ENCODE assay signal across 8 cellular contexts in the genomic region with DNA sequence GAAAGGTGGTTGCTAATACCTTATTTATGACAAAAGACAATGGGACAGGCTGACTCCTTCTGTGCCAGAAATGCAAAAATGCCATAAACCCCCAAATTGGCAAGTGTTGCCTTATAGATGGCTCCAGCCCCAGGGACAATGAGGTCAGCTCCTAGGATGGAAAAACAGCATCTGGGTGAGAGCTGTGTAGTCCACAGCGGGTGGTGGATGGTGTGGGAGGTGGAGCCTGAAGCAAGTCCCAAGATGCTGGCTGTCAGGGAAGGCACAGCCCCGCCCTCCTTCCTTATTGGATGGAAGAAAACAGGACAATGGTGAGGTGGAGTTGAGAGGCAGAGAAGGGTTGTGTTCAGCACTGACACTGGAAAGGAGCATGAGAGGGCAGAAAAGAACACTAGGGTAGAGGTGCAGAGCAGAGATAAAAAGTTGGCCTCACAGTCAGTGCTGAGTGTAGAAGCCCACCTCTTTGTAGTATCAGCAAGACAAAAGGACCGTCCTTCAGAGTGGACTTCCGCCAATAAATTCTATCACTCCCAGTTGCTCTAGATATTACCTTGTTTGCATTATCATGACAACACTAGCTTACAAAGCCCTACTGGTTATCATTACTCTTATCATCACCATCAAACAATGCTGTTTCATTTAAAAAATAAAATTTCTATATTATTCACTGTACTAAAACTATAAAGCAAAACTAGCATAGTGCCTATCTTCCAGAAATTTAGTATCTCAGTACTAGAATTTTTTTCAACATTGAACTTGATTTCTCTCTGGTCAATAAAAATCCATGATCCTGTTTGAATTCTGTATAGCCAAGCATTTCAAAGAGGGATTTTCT. TPM values are rescaled to one million over a fixed set of nuclear protein-coding genes. Genes with fewer than 3 reads are reported as not detected.
DNase-seq lines count a peak whose midpoint lies in the region; ATAC-seq and TF ChIP-seq lines count a peak whose summit lies in the region.

No MANE protein-coding gene starts in this region.

- no peaks in the 10 kb centered on the region for H3K9me3 Mint-ChIP-seq in central memory CD8-positive, alpha-beta T cell

- H3K27ac ChIP-seq in HUES48 (ENCODE audit: low read depth, low read length) (peak overlapping the region; percentile 64), Peyer's patch (peak overlapping the region; percentile 30 to 91 (median 72)), right lobe of liver (peak overlapping the region; percentile 10 to 49 (median 41)), uterus (peak overlapping the region; percentile 93 to 96)

- peak overlapping the region; percentile 99 for H3K27ac Mint-ChIP-seq in central memory CD8-positive, alpha-beta T cell (ENCODE audit: low read depth)

- WGBS in right lobe of liver (ENCODE audit: insufficient coverage, low coverage, low lambda C conversion rate, missing lambda C conversion rate): 61% methylated on average over 4 of the region's 4 CpGs

- no peak overlapping the region for H3K4me3 ChIP-seq in HUES48 (ENCODE audit: low read depth, low read length)
- H3K4me3 ChIP-seq in Peyer's patch: no peak overlapping the region
- H3K4me3 ChIP-seq in right lobe of liver: no peak overlapping the region
- H3K4me3 ChIP-seq in uterus: no peak overlapping the region

- no peaks in the 10 kb centered on the region for H3K27me3 Mint-ChIP-seq in central memory CD8-positive, alpha-beta T cell

- H3K4me1 ChIP-seq in HUES48 (ENCODE audit: control insufficient read depth, insufficient read depth, low read length) (peaks cover 31% of the 10 kb centered on the region), Peyer's patch (peaks cover 0 to 14% (median 7%) of the 10 kb centered on the region in 4 donors), right lobe of liver (peaks cover 0 to 5% (median 1%) of the 10 kb centered on the region in 4 donors), uterus (peaks cover 0 to 2% of the 10 kb centered on the region in 2 donors)

- no peak overlapping the region for H3K4me3 Mint-ChIP-seq in central memory CD8-positive, alpha-beta T cell

- intact Hi-C loops in right lobe of liver (cut with DNase I): no loop called here
- intact Hi-C loops in uterus (cut with DNase I; ENCODE audit: low total_unique reads): no loop called here

- DNase-seq in COR-L47 (lab: John Stamatoyannopoulos, UW) (peak; percentile 93), Peyer's patch (peak in 2 of 3 donors; percentile 29 to 60), right lobe of liver (peak in 2 of 3 donors; percentile 50 to 52), uterus (peak in 1 of 2 donors; percentile 66), occipital lobe (lab: John Stamatoyannopoulos, UW) (no peak), DMS79 treated with DMSO at 0.1 percent for 48 hours (lab: John Stamatoyannopoulos, UW) (no peak)
- no peak for DNase-seq in central memory CD8-positive, alpha-beta T cell (ENCODE audit: low spot score in 2 of 2)

- H3K36me3 ChIP-seq in HUES48 (ENCODE audit: control insufficient read depth, insufficient read depth, low read length) (no peaks in the 10 kb centered on the region), Peyer's patch (no peaks in the 10 kb centered on the region), right lobe of liver (no peaks in the 10 kb centered on the region), uterus (no peaks in the 10 kb centered on the region)

- H3K9me3 ChIP-seq in HUES48 (ENCODE audit: control insufficient read depth, insufficient read depth, low read length): no peaks in the 10 kb centered on the region
- H3K9me3 ChIP-seq in Peyer's patch: no peaks in the 10 kb centered on the region
- no peaks in the 10 kb centered on the region for H3K9me3 ChIP-seq in right lobe of liver
- no peaks in the 10 kb centered on the region for H3K9me3 ChIP-seq in uterus

- H3K27me3 ChIP-seq in HUES48 (ENCODE audit: control insufficient read depth, insufficient read depth, low read length) (no peaks in the 10 kb centered on the region), Peyer's patch (no peaks in the 10 kb centered on the region), right lobe of liver (no peaks in the 10 kb centered on the region), uterus (no peaks in the 10 kb centered on the region)

- TF ChIP-seq POLR2A in Peyer's patch (IDR thresholded peaks at IDR 0.05) (no peak), right lobe of liver (IDR thresholded peaks at IDR 0.05) (no peak), uterus (IDR thresholded peaks at IDR 0.05) (peak in 1 of 2 donors; percentile 26)

- no peak for ATAC-seq in central memory CD8-positive, alpha-beta T cell (replicated peaks; ENCODE audit: extremely low read depth, poor library complexity, severe bottlenecking)
- ATAC-seq in right lobe of liver: no peak

- H3K9ac ChIP-seq in HUES48 (ENCODE audit: low read depth, low read length): no peak overlapping the region

- H3K4me1 Mint-ChIP-seq in central memory CD8-positive, alpha-beta T cell: peaks cover 38% of the 10 kb centered on the region

- H3K36me3 Mint-ChIP-seq in central memory CD8-positive, alpha-beta T cell (ENCODE audit: insufficient read depth): peaks cover 22% of the 10 kb centered on the region

- TF ChIP-seq CTCF in Peyer's patch (IDR thresholded peaks at IDR 0.05) (no peak), right lobe of liver (IDR thresholded peaks at IDR 0.05) (no peak), uterus (IDR thresholded peaks at IDR 0.05) (no peak)

RNA-seq across cellular contexts. Expression of a gene that starts 3.7 kb away (rescaled TPM):
- total RNA-seq in Peyer's patch (10 to 100 TPM; 10.9 to 22.3 (median 15.8) TPM), right lobe of liver (10 to 100 TPM in 1 of 6 experiments, 1 to 10 TPM in 5; 7.1 to 10.9 (median 8.6) TPM), uterus (10 to 100 TPM; 12.3 to 41.7 (median 17.2) TPM), occipital lobe (43.4 TPM)

RNA-seq across cellular contexts. Expression of a gene that starts 59.6 kb away (rescaled TPM):
- total RNA-seq in Peyer's patch: 100 to 1,000 TPM; 202 to 340 (median 291) TPM
- total RNA-seq in right lobe of liver: 100 to 1,000 TPM; 132 to 185 (median 156) TPM
- total RNA-seq in uterus: 100 to 1,000 TPM; 261 to 572 (median 348) TPM
- total RNA-seq in occipital lobe: 371 TPM

Comparison
In these comparisons a context has a peak if more than half of its experiments do, and no peak if none do; other contexts are left out.
1. DNase-seq: peak in COR-L47 (single experiment), Peyer's patch (2 of 3) and right lobe of liver (2 of 3); none in central memory CD8-positive, alpha-beta T cell (0 of 2), occipital lobe (single experiment) and DMS79 treated with DMSO at 0.1 percent for 48 hours (single experiment).
2. H3K27ac ChIP-seq: peak in every context shown above with its lines; median percentile 94 in uterus; 72 in Peyer's patch; 64 in HUES48; 41 in right lobe of liver.